In genomic region chr19:46521241-46521640, GRCh38 we compare ENCODE assay signal across 19 cellular contexts. TPM values are rescaled to one million over a fixed set of nuclear protein-coding genes. Genes with fewer than 3 reads are reported as not detected.
DNase-seq lines count a peak whose midpoint lies in the region; ATAC-seq lines count a peak whose summit lies in the region.
"Had no signal": no experiment of that assay in that cellular context is flagged by ENCODE, and none has a peak within 500 bp of the region (broad histone marks: within the 10 kb centered on the region; RNA-seq: fewer than 3 reads in every experiment).

No MANE protein-coding gene starts in this region.

- peak overlapping the region; percentile 100 for H3K27ac Mint-ChIP-seq in activated CD4-positive, alpha-beta T cell treated with anti-CD3 and anti-CD28 coated beads, Interleukin-2, amount 10 ng/mL, durations not matched to agents 7 days and 5 days
- H3K27ac Mint-ChIP-seq in T-helper 17 cell = peak overlapping the region; percentile 34

- DNase-seq in activated CD4-positive, alpha-beta T cell treated with anti-CD3 and anti-CD28 coated beads, Interleukin-2, amount 10 ng/mL, durations not matched to agents 7 days and 5 days = no peak
- DNase-seq in activated CD4-positive, alpha-beta T cell treated with anti-CD3 and anti-CD28 coated beads, Interleukin-2, amount 50 U/mL, for 4 hours = no peak
- DNase-seq in T-helper 17 cell = no peak
- DNase-seq in ACHN = no peak
- no peak for DNase-seq in amygdala (lab: John Stamatoyannopoulos, UW)
- DNase-seq: DMS79, KG1, NCI-H1436, NCI-H2029, NCI-H2171, NCI-H69 had no signal

- POLR2A ChIA-PET in activated CD4-positive, alpha-beta T cell treated with anti-CD3 and anti-CD28 coated beads, Interleukin-2, amount 10 ng/mL, durations not matched to agents 7 days and 5 days (lab: Charles Lee) = no interaction called here

- H3K4me3 ChIP-seq in BLaER1 treated with 17β-estradiol and CSF1 and Interleukin-3, amounts not matched to agents 10 nM and 100 nM = no peak overlapping the region
- H3K4me3 ChIP-seq: A549 had no signal

- peaks cover 20 to 33% (median 27%) of the 10 kb centered on the region in 11 experiments; a peak in 21 of 22 replicates for H3K9me3 ChIP-seq in BLaER1 treated with 17β-estradiol and CSF1 and Interleukin-3, amounts not matched to agents 10 nM and 100 nM (replicated peaks in 1 of 11)
- H3K9me3 ChIP-seq in T-helper 17 cell (ENCODE audit: control insufficient read depth, low read length, poor library complexity, severe bottlenecking) = no peaks in the 10 kb centered on the region

- H3K4me1 Mint-ChIP-seq in activated CD4-positive, alpha-beta T cell treated with anti-CD3 and anti-CD28 coated beads, Interleukin-2, amount 10 ng/mL, durations not matched to agents 7 days and 5 days = peaks cover 83% of the 10 kb centered on the region
- H3K4me1 Mint-ChIP-seq in T-helper 17 cell = peaks cover 24% of the 10 kb centered on the region

- peak overlapping the region in 7 of 11 experiments; percentile 12 to 72 (median 46); a peak in 12 of 22 replicates for H3K27ac ChIP-seq in BLaER1 treated with 17β-estradiol and CSF1 and Interleukin-3, amounts not matched to agents 10 nM and 100 nM
- H3K27ac ChIP-seq in angular gyrus (ENCODE audit: low read depth, low read length) = peak overlapping the region; percentile 30
- H3K27ac ChIP-seq: A549 had no signal

- H3K9ac ChIP-seq in BLaER1 treated with 17β-estradiol and CSF1 and Interleukin-3, amounts not matched to agents 10 nM and 100 nM = peak overlapping the region in 2 of 11 experiments; percentile 12 to 39; a peak in 2 of 22 replicates

- no peaks in the 10 kb centered on the region for H4K20me1 ChIP-seq in BLaER1 treated with 17β-estradiol and CSF1 and Interleukin-3, amounts not matched to agents 10 nM and 100 nM

- H3K4me1 ChIP-seq in BLaER1 treated with 17β-estradiol and CSF1 and Interleukin-3, amounts not matched to agents 10 nM and 100 nM = peaks cover 63 to 84% (median 72%) of the 10 kb centered on the region in 10 experiments
- H3K4me1 ChIP-seq: A549 had no signal

- H3K36me3 ChIP-seq in BLaER1 treated with 17β-estradiol and CSF1 and Interleukin-3, amounts not matched to agents 10 nM and 100 nM = no peaks in the 10 kb centered on the region

- no peaks in the 10 kb centered on the region for H3K27me3 Mint-ChIP-seq in activated CD4-positive, alpha-beta T cell treated with anti-CD3 and anti-CD28 coated beads, Interleukin-2, amount 10 ng/mL, durations not matched to agents 7 days and 5 days
- no peaks in the 10 kb centered on the region for H3K27me3 Mint-ChIP-seq in T-helper 17 cell

- H3K36me3 Mint-ChIP-seq in activated CD4-positive, alpha-beta T cell treated with anti-CD3 and anti-CD28 coated beads, Interleukin-2, amount 10 ng/mL, durations not matched to agents 7 days and 5 days (ENCODE audit: low read depth) = peaks cover 35% of the 10 kb centered on the region
- no peaks in the 10 kb centered on the region for H3K36me3 Mint-ChIP-seq in T-helper 17 cell (ENCODE audit: low read depth)

- peak overlapping the region in 10 of 11 experiments; percentile 2 to 88 (median 64); a peak in 20 of 22 replicates for H3K4me2 ChIP-seq in BLaER1 treated with 17β-estradiol and CSF1 and Interleukin-3, amounts not matched to agents 10 nM and 100 nM
- H3K4me2 ChIP-seq: A549 had no signal

- H3K9me3 Mint-ChIP-seq in activated CD4-positive, alpha-beta T cell treated with anti-CD3 and anti-CD28 coated beads, Interleukin-2, amount 10 ng/mL, durations not matched to agents 7 days and 5 days = peaks cover 21% of the 10 kb centered on the region

- in situ Hi-C loops in ACHN (cut with HindIII; ENCODE audit: low pct_ligation_motif_present, low pct_unique_long_range_greater_than_20kb, low sequenced_read_pairs) = no loop called here

- ATAC-seq in T-helper 17 cell (no peak), GM21447 (IDR thresholded peaks at IDR 0.05; ENCODE audit: unreplicated experiment) (no peak)
- ATAC-seq: A549, HepG2 had no signal

- H3K4me3 Mint-ChIP-seq in activated CD4-positive, alpha-beta T cell treated with anti-CD3 and anti-CD28 coated beads, Interleukin-2, amount 10 ng/mL, durations not matched to agents 7 days and 5 days = peak overlapping the region; percentile 8
- no peak overlapping the region for H3K4me3 Mint-ChIP-seq in T-helper 17 cell
- H3K4me3 Mint-ChIP-seq: CD14-positive monocyte had no signal

- no peaks in the 10 kb centered on the region for H3K27me3 ChIP-seq in BLaER1 treated with 17β-estradiol and CSF1 and Interleukin-3, amounts not matched to agents 10 nM and 100 nM

- CTCF ChIA-PET in activated CD4-positive, alpha-beta T cell treated with anti-CD3 and anti-CD28 coated beads, Interleukin-2, amount 10 ng/mL, durations not matched to agents 7 days and 5 days (lab: Charles Lee) = interaction anchor here (1.7 to 1.8 kb wide), 2 partner anchors 17 to 21 kb away, joined by 4 to 5 read pairs; no protein-coding TSS in a partner anchor

RNA-seq across cellular contexts. Expression of gene PNMA8B, which starts 25.6 kb away (rescaled TPM):
- total RNA-seq in activated CD4-positive, alpha-beta T cell treated with anti-CD3 and anti-CD28 coated beads, Interleukin-2, amount 10 ng/mL, durations not matched to agents 7 days and 5 days = under 1 TPM; 0.06 to 0.07 TPM
- under 1 TPM; 0.17 to 0.18 TPM for total RNA-seq in T-helper 17 cell
- total RNA-seq: HepG2, RPMI7951 had no signal

RNA-seq across cellular contexts. Expression of gene PNMA8A, which starts 49.9 kb away (rescaled TPM):
- total RNA-seq in activated CD4-positive, alpha-beta T cell treated with anti-CD3 and anti-CD28 coated beads, Interleukin-2, amount 10 ng/mL, durations not matched to agents 7 days and 5 days = not detected
- total RNA-seq in T-helper 17 cell = not detected
- total RNA-seq: OCI-LY7, RPMI7951 had no signal
